Comparison of ENCODE assay signal across 1 cellular context in the genomic region with DNA sequence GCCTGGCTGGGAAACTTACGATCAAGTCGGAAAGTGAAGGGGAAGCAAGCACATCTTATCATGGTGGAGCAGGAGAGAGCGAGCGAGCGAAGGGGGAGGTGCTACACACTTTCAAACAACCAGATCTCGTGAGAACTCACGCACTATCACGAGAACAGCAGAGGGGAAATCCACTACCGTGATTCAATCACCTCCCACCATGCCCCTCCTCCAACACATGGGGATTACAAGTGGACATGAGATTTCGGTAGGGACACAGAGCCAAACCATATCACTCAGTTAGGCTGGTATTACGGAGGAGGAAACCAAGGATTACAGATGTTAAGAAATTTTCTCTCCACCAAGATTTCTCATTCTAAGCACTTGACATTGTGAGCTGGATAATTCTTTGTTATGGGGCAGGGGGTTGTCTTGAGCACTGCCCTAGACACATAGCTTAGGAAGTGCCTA.
TF ChIP-seq lines count a peak whose summit lies in the region.

No MANE protein-coding gene starts in this region.

TF ChIP-seq in GM23338, 12 proteins besides CTCF, POLR2A, EP300 and RAD21:
- TF ChIP-seq CREB1 (CRISPR knock-in tag; IDR thresholded peaks at IDR 0.05; ENCODE audit: low read depth), result no peak
- TF ChIP-seq JUNB (IDR thresholded peaks at IDR 0.05; ENCODE audit: unreplicated experiment), result no peak
